8 cellular contexts compared by ENCODE assay signal in the genomic region with DNA sequence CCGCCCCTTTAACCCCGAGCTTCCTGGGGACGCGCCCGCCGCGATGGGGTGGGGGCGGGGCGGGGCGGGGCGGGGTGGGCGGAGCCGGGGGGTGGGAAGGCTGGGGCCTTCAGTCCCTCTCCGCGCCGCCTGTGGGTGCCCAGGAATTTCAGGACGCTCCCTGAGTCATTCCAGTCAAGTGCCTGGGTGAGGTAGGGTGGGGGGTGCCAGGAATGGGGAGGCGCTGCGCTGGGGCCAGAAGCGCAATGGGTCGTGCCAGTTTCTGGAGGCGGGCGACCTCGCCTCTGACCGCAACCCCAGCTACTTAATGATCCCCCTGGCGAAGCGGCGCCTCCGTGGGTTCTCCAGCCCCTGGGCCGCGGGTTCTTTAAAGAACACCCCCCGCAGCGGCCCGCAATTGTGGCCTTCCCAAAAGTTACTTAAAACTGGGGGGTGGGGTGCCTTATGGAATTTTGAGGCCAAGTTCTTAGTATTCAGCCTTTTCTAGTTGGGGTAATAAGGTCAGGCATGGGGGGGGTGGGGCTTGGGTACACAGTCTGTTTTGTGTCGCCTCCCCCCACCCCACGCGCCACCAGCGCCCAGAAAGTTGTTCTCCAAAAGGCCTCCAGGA. TPM values are rescaled to one million over a fixed set of nuclear protein-coding genes. Genes with fewer than 3 reads are reported as not detected.
DNase-seq lines count a peak whose midpoint lies in the region; ATAC-seq and TF ChIP-seq lines count a peak whose summit lies in the region.

No MANE protein-coding gene starts in this region.

- no peaks in the 10 kb centered on the region for H3K36me3 Mint-ChIP-seq in CD4-positive, CD25-positive, alpha-beta regulatory T cell
- no peaks in the 10 kb centered on the region for H3K36me3 Mint-ChIP-seq in activated naive CD8-positive, alpha-beta T cell treated with anti-CD3 and anti-CD28 coated beads, Interleukin-2, amount 50 U/mL, for 24 hours (ENCODE audit: low read depth)

- H3K27me3 ChIP-seq in CD4-positive, CD25-positive, alpha-beta regulatory T cell (ENCODE audit: control insufficient read depth, insufficient read depth, low read length): no peaks in the 10 kb centered on the region
- H3K27me3 ChIP-seq in HAP-1 (ENCODE audit: low read depth) (no peaks in the 10 kb centered on the region), right atrium auricular region (no peaks in the 10 kb centered on the region)

- TF ChIP-seq CTCF in right atrium auricular region (IDR thresholded peaks at IDR 0.05) (no peak), retinal pigment epithelial cell (conservative IDR thresholded peaks at IDR 0.05; ENCODE audit: low read depth, low read length) (no peak)

- no peak for ATAC-seq in CD4-positive, CD25-positive, alpha-beta regulatory T cell (ENCODE audit: low read depth in 2 of 2)
- no peak for ATAC-seq in activated naive CD8-positive, alpha-beta T cell treated with anti-CD3 and anti-CD28 coated beads, Interleukin-2, amount 50 U/mL, for 24 hours
- no peak for ATAC-seq in HG03025 (IDR thresholded peaks at IDR 0.05; ENCODE audit: low FRiP score, unreplicated experiment)

- H3K9me3 ChIP-seq in CD4-positive, CD25-positive, alpha-beta regulatory T cell (ENCODE audit: control insufficient read depth in 2 of 2, low read length in 2 of 2): no peaks in the 10 kb centered on the region
- H3K9me3 ChIP-seq in HAP-1: no peaks in the 10 kb centered on the region
- H3K9me3 ChIP-seq in right atrium auricular region: no peaks in the 10 kb centered on the region

- H3K4me1 ChIP-seq in CD4-positive, CD25-positive, alpha-beta regulatory T cell (ENCODE audit: control insufficient read depth, insufficient read depth, low read length, poor library complexity, severe bottlenecking): peaks cover 64% of the 10 kb centered on the region
- peaks cover 31% of the 10 kb centered on the region for H3K4me1 ChIP-seq in HAP-1
- peaks cover 0 to 80% of the 10 kb centered on the region in 2 donors for H3K4me1 ChIP-seq in right atrium auricular region

- DNase-seq in CD4-positive, CD25-positive, alpha-beta regulatory T cell: no peak
- DNase-seq in HAP-1 (ENCODE audit: low spot score in 2 of 2) (peak; percentile 68 to 88), NOMO-1 treated with DMSO at 0.1 percent for 48 hours (lab: John Stamatoyannopoulos, UW; ENCODE audit: unreplicated experiment) (peak; percentile 66), right atrium auricular region (ENCODE audit: low spot score) (no peak), retinal pigment epithelial cell (ENCODE audit: low read depth) (peak; percentile 89)
- peak; percentile 45 for DNase-seq in activated naive CD8-positive, alpha-beta T cell treated with anti-CD3 and anti-CD28 coated beads, Interleukin-2, amount 50 U/mL, for 24 hours
- no peak for DNase-seq in activated CD4-positive, CD25-positive, alpha-beta regulatory T cell (lab: John Stamatoyannopoulos, UW)

- peaks cover 0 to 1% (median 0%) of the 10 kb centered on the region in 7 donors for H3K9me3 Mint-ChIP-seq in CD4-positive, CD25-positive, alpha-beta regulatory T cell
- H3K9me3 Mint-ChIP-seq in activated naive CD8-positive, alpha-beta T cell treated with anti-CD3 and anti-CD28 coated beads, Interleukin-2, amount 50 U/mL, for 24 hours: no peaks in the 10 kb centered on the region

- no peaks in the 10 kb centered on the region for H3K36me3 ChIP-seq in CD4-positive, CD25-positive, alpha-beta regulatory T cell (ENCODE audit: control insufficient read depth, insufficient read depth, low read length)
- peaks cover 11% of the 10 kb centered on the region for H3K36me3 ChIP-seq in HAP-1 (replicated peaks)
- H3K36me3 ChIP-seq in right atrium auricular region: no peaks in the 10 kb centered on the region

- peaks cover 0 to 43% (median 10%) of the 10 kb centered on the region in 4 donors for H3K4me1 Mint-ChIP-seq in CD4-positive, CD25-positive, alpha-beta regulatory T cell
- H3K4me1 Mint-ChIP-seq in activated naive CD8-positive, alpha-beta T cell treated with anti-CD3 and anti-CD28 coated beads, Interleukin-2, amount 50 U/mL, for 24 hours: peaks cover 61% of the 10 kb centered on the region

- peaks cover 30% of the 10 kb centered on the region for H3K27me3 Mint-ChIP-seq in CD4-positive, CD25-positive, alpha-beta regulatory T cell
- H3K27me3 Mint-ChIP-seq in activated naive CD8-positive, alpha-beta T cell treated with anti-CD3 and anti-CD28 coated beads, Interleukin-2, amount 50 U/mL, for 24 hours: no peaks in the 10 kb centered on the region

- peak overlapping the region; percentile 41 for H3K27ac ChIP-seq in CD4-positive, CD25-positive, alpha-beta regulatory T cell (ENCODE audit: insufficient read depth, low read length, poor library complexity, severe bottlenecking)
- H3K27ac ChIP-seq in right atrium auricular region: peak overlapping the region; percentile 90 to 95

- H3K4me3 ChIP-seq in CD4-positive, CD25-positive, alpha-beta regulatory T cell (ENCODE audit: low read depth, low read length): no peak overlapping the region
- peak overlapping the region; percentile 92 for H3K4me3 ChIP-seq in HAP-1
- H3K4me3 ChIP-seq in right atrium auricular region: peak overlapping the region; percentile 52 to 66
- H3K4me3 ChIP-seq in retinal pigment epithelial cell (ENCODE audit: low read length): peak overlapping the region; percentile 71

- H3K27ac Mint-ChIP-seq in CD4-positive, CD25-positive, alpha-beta regulatory T cell: no peak overlapping the region
- H3K27ac Mint-ChIP-seq in activated naive CD8-positive, alpha-beta T cell treated with anti-CD3 and anti-CD28 coated beads, Interleukin-2, amount 50 U/mL, for 24 hours: no peak overlapping the region

- in situ Hi-C loops in HAP-1 (cut with MboI; ENCODE audit: low sequenced_read_pairs): loop anchor here (10.0 kb wide), 1 partner anchor 497 kb away; a partner anchor contains a TSS

- H3K4me3 Mint-ChIP-seq in CD4-positive, CD25-positive, alpha-beta regulatory T cell: peak overlapping the region; percentile 44 to 76 (median 72)
- peak overlapping the region; percentile 50 for H3K4me3 Mint-ChIP-seq in activated naive CD8-positive, alpha-beta T cell treated with anti-CD3 and anti-CD28 coated beads, Interleukin-2, amount 50 U/mL, for 24 hours

RNA-seq across cellular contexts. Expression of a gene that starts 0.8 kb away (rescaled TPM):
- total RNA-seq in CD4-positive, CD25-positive, alpha-beta regulatory T cell: 17.1 TPM
- under 1 TPM; 0.38 to 0.80 (median 0.48) TPM for polyA plus RNA-seq in CD4-positive, CD25-positive, alpha-beta regulatory T cell
- total RNA-seq in right atrium auricular region: 10 to 100 TPM; 37.1 to 55.7 TPM

Comparison
In these comparisons a context has a peak if more than half of its experiments do, and no peak if none do; other contexts are left out.
1. DNase-seq: peak in HAP-1 (2 of 2), NOMO-1 treated with DMSO at 0.1 percent for 48 hours (single experiment), activated naive CD8-positive, alpha-beta T cell treated with anti-CD3 and anti-CD28 coated beads, Interleukin-2, amount 50 U/mL, for 24 hours (single experiment) and retinal pigment epithelial cell (single experiment); none in CD4-positive, CD25-positive, alpha-beta regulatory T cell (0 of 3), right atrium auricular region (single experiment) and activated CD4-positive, CD25-positive, alpha-beta regulatory T cell (0 of 4).